In genomic region chr1:31924839-31925238, GRCh38 we compare ENCODE assay signal across 14 cellular contexts. TPM values are rescaled to one million over a fixed set of nuclear protein-coding genes. Genes with fewer than 3 reads are reported as not detected.
DNase-seq lines count a peak whose midpoint lies in the region; ATAC-seq, FAIRE-seq and TF ChIP-seq lines count a peak whose summit lies in the region.
"Had no signal": no experiment of that assay in that cellular context is flagged by ENCODE, and none has a peak within 500 bp of the region (broad histone marks: within the 10 kb centered on the region; RNA-seq: fewer than 3 reads in every experiment).

No MANE protein-coding gene starts in this region.

- TF ChIP-seq EP300 in HepG2 (IDR thresholded peaks at IDR 0.05; ENCODE audit: low read depth in 2 of 2, low read length in 2 of 2), result no peak
- no peak for TF ChIP-seq EP300 in HepG2 (CRISPR knock-in tag; IDR thresholded peaks at IDR 0.05; ENCODE audit: borderline replicate concordance)

- ATAC-seq in right lobe of liver (peak; percentile 31 to 62 (median 44)), HepG2 (no peak), left lobe of liver (peak; percentile 62), upper lobe of right lung (no peak), GM21360 (IDR thresholded peaks at IDR 0.05; ENCODE audit: unreplicated experiment) (no peak)
- ATAC-seq: left lung had no signal

- intact Hi-C loops in right lobe of liver (cut with DNase I) (no loop called here), HepG2 (cut with micrococcal nuclease; ENCODE audit: unreplicated experiment) (no loop called here), upper lobe of right lung (cut with DNase I) (no loop called here)

- H3K4me3 Mint-ChIP-seq in activated CD4-positive, alpha-beta memory T cell treated with anti-CD3 and anti-CD28 coated beads, Interleukin-2, amount 10 ng/mL, durations not matched to agents 7 days and 5 days, result peak overlapping the region; percentile 69

- TF ChIP-seq CTCF in right lobe of liver (IDR thresholded peaks at IDR 0.05), result no peak
- TF ChIP-seq CTCF in HepG2 (CRISPR knock-in tag; IDR thresholded peaks at IDR 0.05), result no peak
- TF ChIP-seq CTCF in upper lobe of right lung (IDR thresholded peaks at IDR 0.05), result no peak

- peaks cover 89% of the 10 kb centered on the region for H3K79me2 ChIP-seq in HepG2 (ENCODE audit: insufficient read depth, low read length)

- no peak overlapping the region for H2AFZ ChIP-seq in HepG2 (ENCODE audit: low read length)

- H3K36me3 ChIP-seq in right lobe of liver (no peaks in the 10 kb centered on the region), HepG2 (replicated peaks in 1 of 2; ENCODE audit: control insufficient read depth in 1 of 2, insufficient read depth in 2 of 2, low read length in 2 of 2) (0 out of 5 replicates have a peak, but pooled peaks cover 0 to 4% of the 10 kb centered on the region in 2 experiments), upper lobe of right lung (no peaks in the 10 kb centered on the region)
- H3K36me3 ChIP-seq: left lung had no signal

- H3K27ac ChIP-seq in right lobe of liver, result no peak overlapping the region
- no peak overlapping the region for H3K27ac ChIP-seq in HepG2 (ENCODE audit: extremely low read length, insufficient read depth, low read length)
- H3K27ac ChIP-seq in upper lobe of right lung, result peak overlapping the region; percentile 38

- H3K27me3 ChIP-seq in right lobe of liver (no peaks in the 10 kb centered on the region), HepG2 (ENCODE audit: control insufficient read depth in 1 of 2, insufficient read depth in 2 of 2, low read length in 2 of 2) (no peaks in the 10 kb centered on the region), upper lobe of right lung (no peaks in the 10 kb centered on the region)
- H3K27me3 ChIP-seq: left lung had no signal

- peak overlapping the region; percentile 76 for H3K27ac Mint-ChIP-seq in activated CD4-positive, alpha-beta memory T cell treated with anti-CD3 and anti-CD28 coated beads, Interleukin-2, amount 10 ng/mL, durations not matched to agents 7 days and 5 days

- peaks cover 59% of the 10 kb centered on the region for H3K36me3 Mint-ChIP-seq in activated CD4-positive, alpha-beta memory T cell treated with anti-CD3 and anti-CD28 coated beads, Interleukin-2, amount 10 ng/mL, durations not matched to agents 7 days and 5 days (ENCODE audit: low read depth)

- CTCF ChIA-PET in HepG2 (lab: Yijun Ruan, JAX; ENCODE audit: low intra/inter-chr PET ratio, low total read pairs), result no interaction called here
- CTCF ChIA-PET in activated CD4-positive, alpha-beta memory T cell treated with anti-CD3 and anti-CD28 coated beads, Interleukin-2, amount 10 ng/mL, durations not matched to agents 7 days and 5 days (lab: Charles Lee), result interaction anchor here (1.0 to 3.4 kb wide), 7 partner anchors 10 to 109 kb away, joined by 3 to 20 read pairs (median 5); partner anchors contain the start of gene SPOCD1

- no peak overlapping the region for H3K4me2 ChIP-seq in HepG2 (ENCODE audit: low read depth, low read length)

- no peaks in the 10 kb centered on the region for H3K9me3 Mint-ChIP-seq in activated CD4-positive, alpha-beta memory T cell treated with anti-CD3 and anti-CD28 coated beads, Interleukin-2, amount 10 ng/mL, durations not matched to agents 7 days and 5 days

- DNase-seq in right lobe of liver (no peak), HepG2 (ENCODE audit: low spot score) (no peak), left lobe of liver (ENCODE audit: low spot score) (no peak), upper lobe of right lung (no peak), Ammon's horn (ENCODE audit: low spot score) (no peak), iPS-NIHi11 (ENCODE audit: low spot score) (no peak)
- no peak for DNase-seq in activated CD4-positive, alpha-beta memory T cell treated with anti-CD3 and anti-CD28 coated beads, Interleukin-2, amount 10 ng/mL, durations not matched to agents 7 days and 5 days
- DNase-seq: caudate nucleus, KG1, left lung, NCI-H226, retina, SHP77 had no signal

- H3K4me3 ChIP-seq in right lobe of liver (no peak overlapping the region), HepG2 (replicated peaks in 1 of 3; ENCODE audit: insufficient read depth in 1 of 3, low read depth in 2 of 3, low read length in 3 of 3) (no peak overlapping the region), upper lobe of right lung (no peak overlapping the region)
- H3K4me3 ChIP-seq: left lung had no signal

- H3K4me1 Mint-ChIP-seq in activated CD4-positive, alpha-beta memory T cell treated with anti-CD3 and anti-CD28 coated beads, Interleukin-2, amount 10 ng/mL, durations not matched to agents 7 days and 5 days, result peaks cover 76% of the 10 kb centered on the region

- 0% methylated on average over 1 of the region's 1 CpG for WGBS in right lobe of liver (ENCODE audit: insufficient coverage, low coverage, low lambda C conversion rate, missing lambda C conversion rate)
- WGBS in HepG2 (ENCODE audit: low lambda C conversion rate), result 50% methylated on average over 1 of the region's 1 CpG

- peaks cover 0 to 66% (median 19%) of the 10 kb centered on the region in 4 donors for H3K4me1 ChIP-seq in right lobe of liver
- peaks cover 43% of the 10 kb centered on the region for H3K4me1 ChIP-seq in HepG2 (ENCODE audit: insufficient read depth, low read length)
- peaks cover 88% of the 10 kb centered on the region for H3K4me1 ChIP-seq in upper lobe of right lung

- H3K9me3 ChIP-seq in right lobe of liver (no peaks in the 10 kb centered on the region), HepG2 (ENCODE audit: low read length) (no peaks in the 10 kb centered on the region), upper lobe of right lung (no peaks in the 10 kb centered on the region)
- H3K9me3 ChIP-seq: left lung had no signal

- BruUV-seq in HepG2 (replicated peaks; lab: Mats Ljungman, UMichigan), result no TSS peak

- TF ChIP-seq POLR2A in right lobe of liver (IDR thresholded peaks at IDR 0.05) (no peak), HepG2 (IDR thresholded peaks at IDR 0.05; ENCODE audit: insufficient read depth in 1 of 2, low read depth in 2 of 2, low read length in 2 of 2) (no peak)

- POLR2A ChIA-PET in HepG2 (lab: Yijun Ruan, JAX), result interaction anchor here (1.3 kb wide), 1 partner anchor 8 kb away, joined by 3 read pairs; no protein-coding TSS in a partner anchor
- POLR2A ChIA-PET in activated CD4-positive, alpha-beta memory T cell treated with anti-CD3 and anti-CD28 coated beads, Interleukin-2, amount 10 ng/mL, durations not matched to agents 7 days and 5 days (lab: Charles Lee), result interaction anchor here (0.8 to 7.8 kb wide), 10 partner anchors 9 to 89 kb away, joined by 4 to 186 read pairs (median 12); partner anchors contain the start of genes KHDRBS1 and PTP4A2

- in situ Hi-C loops in HepG2 (cut with HindIII; ENCODE audit: extremely low pct_ligation_motif_present, low pct_unique_long_range_greater_than_20kb), result no loop called here

- TF ChIP-seq RAD21 in HepG2 (CRISPR knock-in tag; IDR thresholded peaks at IDR 0.05), result no peak

- no peaks in the 10 kb centered on the region for H3K27me3 Mint-ChIP-seq in activated CD4-positive, alpha-beta memory T cell treated with anti-CD3 and anti-CD28 coated beads, Interleukin-2, amount 10 ng/mL, durations not matched to agents 7 days and 5 days

- FAIRE-seq in HepG2 (lab: Jason Lieb, UNC), result no peak

- H3K9ac ChIP-seq in HepG2 (ENCODE audit: insufficient read depth, low read depth, low read length), result no peak overlapping the region

- peaks cover 57% of the 10 kb centered on the region for H4K20me1 ChIP-seq in HepG2 (ENCODE audit: insufficient read depth, low read length)

TF ChIP-seq in HepG2, 621 proteins besides CTCF, POLR2A, EP300 and RAD21:
- no peak for TF ChIP-seq TAF1 (CRISPR knock-in tag; IDR thresholded peaks at IDR 0.05)
- no peak for TF ChIP-seq SYNCRIP (IDR thresholded peaks at IDR 0.05; ENCODE audit: insufficient read depth, low read depth, low read length)
- TF ChIP-seq TSC22D2 (CRISPR knock-in tag; IDR thresholded peaks at IDR 0.05; ENCODE audit: borderline replicate concordance), result no peak
- TF ChIP-seq RNF2 (conservative IDR thresholded peaks at IDR 0.05; ENCODE audit: low read depth), result no peak

RNA-seq across cellular contexts. Expression of gene PTP4A2, which starts 13.3 kb away (rescaled TPM):
- 100 to 1,000 TPM in 4 of 6 experiments, 10 to 100 TPM in 2; 66.3 to 143 (median 117) TPM for total RNA-seq in right lobe of liver
- total RNA-seq in HepG2 (2016; rRNA removed; fragmentation: Illumina TruSeq; extraction: Trizol), result 225 and 284 TPM in 2 replicates
- 369 and 408 TPM in 2 replicates for total RNA-seq in HepG2 (2016; cell fraction: cytosol; rRNA removed; fragmentation: Illumina TruSeq; extraction: Trizol; ENCODE audit: low read depth)
- 221 and 292 TPM in 2 replicates for total RNA-seq in HepG2 (2016; cell fraction: insoluble cytoplasmic fraction; rRNA removed; fragmentation: Illumina TruSeq; extraction: Trizol)
- 422 and 446 TPM in 2 replicates for total RNA-seq in HepG2 (2016; cell fraction: membrane; rRNA removed; fragmentation: Illumina TruSeq; extraction: Trizol)
- 70.1 and 106 TPM in 2 replicates for total RNA-seq in HepG2 (2016; cell fraction: nucleus; rRNA removed; fragmentation: Illumina TruSeq; extraction: Trizol)
- 133 and 173 TPM in 2 replicates for polyA plus RNA-seq in HepG2 (2011; rRNA removed)
- polyA plus RNA-seq in HepG2 (2011; cell fraction: cytosol; rRNA removed), result 32.3 and 61.4 TPM in 2 replicates
- polyA plus RNA-seq in HepG2 (2011; cell fraction: nucleus; rRNA removed), result 11.8 and 23.9 TPM in 2 replicates
- 117 and 164 TPM in 2 replicates for polyA plus RNA-seq in HepG2 (2012)
- polyA plus RNA-seq in HepG2 (2016; cell fraction: cytosol; fragmentation: Illumina TruSeq; extraction: Trizol; ENCODE audit: low read depth), result 182 and 192 TPM in 2 replicates
- polyA plus RNA-seq in HepG2 (2016; cell fraction: insoluble cytoplasmic fraction; fragmentation: Illumina TruSeq; extraction: Trizol; ENCODE audit: low read depth), result 288 and 291 TPM in 2 replicates
- polyA plus RNA-seq in HepG2 (2016; cell fraction: membrane; fragmentation: Illumina TruSeq; extraction: Trizol; ENCODE audit: low read depth), result 288 and 296 TPM in 2 replicates
- polyA plus RNA-seq in HepG2 (2016; cell fraction: nucleus; fragmentation: Illumina TruSeq; extraction: Trizol; ENCODE audit: insufficient read depth, low read depth), result 121 and 131 TPM in 2 replicates
- 228 and 834 TPM in 2 replicates for polyA minus RNA-seq in HepG2 (2011; rRNA and poly(A)+ RNA removed; ENCODE audit: low replicate concordance)
- 120 and 150 TPM in 2 replicates for polyA minus RNA-seq in HepG2 (2011; cell fraction: cytosol; rRNA and poly(A)+ RNA removed)
- polyA minus RNA-seq in HepG2 (2011; cell fraction: nucleus; rRNA and poly(A)+ RNA removed), result 43.0 and 80.8 TPM in 2 replicates
- 100 to 1,000 TPM; 337 to 349 TPM for total RNA-seq in activated CD4-positive, alpha-beta memory T cell treated with anti-CD3 and anti-CD28 coated beads, Interleukin-2, amount 10 ng/mL, durations not matched to agents 7 days and 5 days
- 66.7 TPM for total RNA-seq in left lobe of liver
- total RNA-seq in upper lobe of right lung, result 244 TPM

Comparison
In these comparisons a context has a peak if more than half of its experiments do, and no peak if none do; other contexts are left out.
1. ATAC-seq: peak in right lobe of liver (4 of 4) and left lobe of liver (single experiment); none in HepG2 (single experiment), upper lobe of right lung (single experiment) and GM21360 (single experiment).